ENCODE assay signal across 11 cellular contexts in the genomic region with DNA sequence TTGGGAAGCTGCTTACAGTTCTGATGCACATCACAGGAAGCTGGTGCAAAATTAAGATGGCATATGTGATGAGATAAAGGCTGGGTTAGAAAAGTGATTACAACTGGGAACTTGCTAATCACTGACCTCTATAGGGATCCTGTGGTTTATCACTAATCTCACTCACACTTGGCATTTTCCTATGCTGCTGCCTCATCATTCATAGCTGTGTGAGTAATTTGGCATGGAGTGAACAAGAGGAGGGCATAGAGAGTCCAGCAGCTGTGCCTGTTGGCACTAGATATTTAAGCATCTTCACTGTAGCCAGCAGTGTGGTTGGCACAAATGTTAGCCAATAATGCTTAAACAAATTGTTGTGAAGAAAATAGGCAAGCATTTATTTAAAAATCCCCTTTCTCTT.
DNase-seq lines count a peak whose midpoint lies in the region; ATAC-seq, FAIRE-seq and TF ChIP-seq lines count a peak whose summit lies in the region.
"Had no signal": no experiment of that assay in that cellular context is flagged by ENCODE, and none has a peak within 500 bp of the region (broad histone marks: within the 10 kb centered on the region; RNA-seq: fewer than 3 reads in every experiment).

No MANE protein-coding gene starts in this region.

- no peak overlapping the region for H3K4me3 ChIP-seq in gastrocnemius medialis

- peak; percentile 7 for DNase-seq in NCI-H748 (lab: John Stamatoyannopoulos, UW; ENCODE audit: unreplicated experiment)
- DNase-seq in NCI-H748 treated with DMSO at 0.1 percent for 48 hours (lab: John Stamatoyannopoulos, UW), result no peak
- peak; percentile 71 for DNase-seq in RKO (ENCODE audit: low spot score)
- peak; percentile 81 for DNase-seq in fibroblast of peridontal ligament (ENCODE audit: extremely low read depth)
- DNase-seq in gastrocnemius medialis, result peak; percentile 13 to 31
- DNase-seq in activated naive CD4-positive, alpha-beta T cell treated with anti-CD3 and anti-CD28 coated beads, Interleukin-2, amount 50 U/mL, for 16 hours, result no peak
- no peak for DNase-seq in GM12892 (ENCODE audit: insufficient read length)
- DNase-seq: activated CD4-positive, alpha-beta T cell treated with anti-CD3 and anti-CD28 coated beads, Interleukin-2, amount 10 ng/mL, durations not matched to agents 7 days and 5 days; left colon; NCI-H510A had no signal

- H3K27ac ChIP-seq in gastrocnemius medialis, result no peak overlapping the region

- TF ChIP-seq POLR2A in gastrocnemius medialis (IDR thresholded peaks at IDR 0.05) (no peak), GM12892 (IDR thresholded peaks at IDR 0.05; ENCODE audit: low read depth, low read length) (no peak)

- no peak for TF ChIP-seq CTCF in gastrocnemius medialis (IDR thresholded peaks at IDR 0.05 in 4 of 5, conservative IDR thresholded peaks at IDR 0.05 in 1 of 5)

- no peaks in the 10 kb centered on the region for H3K9me3 ChIP-seq in gastrocnemius medialis

- ATAC-seq in gastrocnemius medialis, result peak; percentile 81 to 84
- no peak for ATAC-seq in HG02852 (IDR thresholded peaks at IDR 0.05; ENCODE audit: unreplicated experiment)
- ATAC-seq: left colon had no signal

- intact Hi-C loops in gastrocnemius medialis (cut with DNase I; ENCODE audit: low total_unique reads), result no loop called here

- peaks cover 43 to 51% of the 10 kb centered on the region in 2 donors for H3K4me1 ChIP-seq in gastrocnemius medialis

- in situ Hi-C loops in gastrocnemius medialis (cut with MboI; ENCODE audit: low sequenced_read_pairs in 4 of 4), result no loop called here

- no peak for FAIRE-seq in GM12892 (lab: Jason Lieb, UNC)

- H3K27me3 ChIP-seq in gastrocnemius medialis, result no peaks in the 10 kb centered on the region

- no peaks in the 10 kb centered on the region for H3K36me3 ChIP-seq in gastrocnemius medialis

Comparison
In these comparisons a context has a peak if more than half of its experiments do, and no peak if none do; other contexts are left out.
1. DNase-seq: peak in NCI-H748 (single experiment), RKO (single experiment), fibroblast of peridontal ligament (single experiment) and gastrocnemius medialis (2 of 2); none in NCI-H748 treated with DMSO at 0.1 percent for 48 hours (single experiment), activated naive CD4-positive, alpha-beta T cell treated with anti-CD3 and anti-CD28 coated beads, Interleukin-2, amount 50 U/mL, for 16 hours (single experiment) and GM12892 (single experiment).